Comparison of ENCODE assay signal across 1 cellular context in the genomic region with DNA sequence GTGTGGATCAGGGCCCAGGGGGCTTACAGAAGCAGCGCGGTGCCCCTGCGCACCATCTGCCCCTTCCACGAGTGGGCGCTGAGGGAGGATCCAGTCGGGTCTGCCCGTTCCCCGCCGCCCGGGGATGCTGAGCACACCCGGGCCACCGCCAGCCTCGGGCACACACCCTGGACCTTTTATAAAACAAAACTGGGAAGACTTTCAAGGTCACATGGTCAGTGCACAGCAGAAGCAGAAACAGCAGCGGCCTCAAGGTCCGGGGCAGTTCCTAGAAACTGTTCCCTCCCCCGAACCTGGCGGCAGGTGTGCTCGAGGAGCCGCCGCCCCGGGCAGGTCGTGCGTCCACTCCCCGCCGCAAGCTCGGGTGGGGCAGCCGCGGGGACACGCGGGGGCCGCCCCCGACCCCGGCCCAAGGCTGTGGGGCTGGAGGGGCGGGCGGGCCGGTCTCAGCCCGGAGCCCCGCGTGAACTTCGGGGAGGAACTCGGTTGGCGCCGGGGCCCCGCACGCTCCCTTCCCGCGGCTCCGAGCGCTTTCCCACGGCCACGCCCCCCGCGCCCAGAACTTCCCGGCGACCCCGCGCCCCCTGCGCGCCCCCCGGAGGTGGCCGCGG.
A peak's percentile ranks its signal among the peaks of the same experiment; 100 is the strongest.
TF ChIP-seq lines count a peak whose summit lies in the region.

No MANE protein-coding gene starts in this region.

TF ChIP-seq in K562, 482 proteins besides CTCF, POLR2A, EP300 and RAD21 (continued from another document and continues in another):
- TF ChIP-seq, protein P1, sequence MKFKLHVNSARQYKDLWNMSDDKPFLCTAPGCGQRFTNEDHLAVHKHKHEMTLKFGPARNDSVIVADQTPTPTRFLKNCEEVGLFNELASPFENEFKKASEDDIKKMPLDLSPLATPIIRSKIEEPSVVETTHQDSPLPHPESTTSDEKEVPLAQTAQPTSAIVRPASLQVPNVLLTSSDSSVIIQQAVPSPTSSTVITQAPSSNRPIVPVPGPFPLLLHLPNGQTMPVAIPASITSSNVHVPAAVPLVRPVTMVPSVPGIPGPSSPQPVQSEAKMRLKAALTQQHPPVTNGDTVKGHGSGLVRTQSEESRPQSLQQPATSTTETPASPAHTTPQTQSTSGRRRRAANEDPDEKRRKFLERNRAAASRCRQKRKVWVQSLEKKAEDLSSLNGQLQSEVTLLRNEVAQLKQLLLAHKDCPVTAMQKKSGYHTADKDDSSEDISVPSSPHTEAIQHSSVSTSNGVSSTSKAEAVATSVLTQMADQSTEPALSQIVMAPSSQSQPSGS (CRISPR knock-in tag; IDR thresholded peaks at IDR 0.05) = no peak
- TF ChIP-seq RBM15 (IDR thresholded peaks at IDR 0.05; ENCODE audit: insufficient read depth, low read length) (no peak), RUNX1 (IDR thresholded peaks at IDR 0.05; ENCODE audit: low read depth) (no peak), NELFE (IDR thresholded peaks at IDR 0.05; ENCODE audit: insufficient read depth, insufficient read length) (no peak), RCOR1 (IDR thresholded peaks at IDR 0.05; ENCODE audit: borderline replicate concordance in 1 of 2, low read depth in 2 of 2, low read length in 2 of 2) (0 out of 4 replicates have a peak, but pooled peaks of 1 of the 2 experiments have one; percentile 7), MEF2A (IDR thresholded peaks at IDR 0.05; ENCODE audit: control insufficient read depth, low read depth, low read length) (no peak), RBM17 (IDR thresholded peaks at IDR 0.05; ENCODE audit: borderline replicate concordance, low read depth, low read length) (no peak), ZNF408 (CRISPR knock-in tag; IDR thresholded peaks at IDR 0.05; ENCODE audit: low read depth) (no peak), ZNF282 (CRISPR knock-in tag; IDR thresholded peaks at IDR 0.05) (no peak), ZNF239 (CRISPR knock-in tag; IDR thresholded peaks at IDR 0.05) (no peak)
- TF ChIP-seq, protein P2, sequence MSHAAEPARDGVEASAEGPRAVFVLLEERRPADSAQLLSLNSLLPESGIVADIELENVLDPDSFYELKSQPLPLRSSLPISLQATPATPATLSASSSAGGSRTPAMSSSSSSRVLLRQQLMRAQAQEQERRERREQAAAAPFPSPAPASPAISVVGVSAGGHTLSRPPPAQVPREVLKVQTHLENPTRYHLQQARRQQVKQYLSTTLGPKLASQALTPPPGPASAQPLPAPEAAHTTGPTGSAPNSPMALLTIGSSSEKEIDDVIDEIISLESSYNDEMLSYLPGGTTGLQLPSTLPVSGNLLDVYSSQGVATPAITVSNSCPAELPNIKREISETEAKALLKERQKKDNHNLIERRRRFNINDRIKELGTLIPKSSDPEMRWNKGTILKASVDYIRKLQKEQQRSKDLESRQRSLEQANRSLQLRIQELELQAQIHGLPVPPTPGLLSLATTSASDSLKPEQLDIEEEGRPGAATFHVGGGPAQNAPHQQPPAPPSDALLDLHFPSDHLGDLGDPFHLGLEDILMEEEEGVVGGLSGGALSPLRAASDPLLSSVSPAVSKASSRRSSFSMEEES (CRISPR knock-in tag; IDR thresholded peaks at IDR 0.05) = peak; percentile 46
- TF ChIP-seq, protein P3, sequence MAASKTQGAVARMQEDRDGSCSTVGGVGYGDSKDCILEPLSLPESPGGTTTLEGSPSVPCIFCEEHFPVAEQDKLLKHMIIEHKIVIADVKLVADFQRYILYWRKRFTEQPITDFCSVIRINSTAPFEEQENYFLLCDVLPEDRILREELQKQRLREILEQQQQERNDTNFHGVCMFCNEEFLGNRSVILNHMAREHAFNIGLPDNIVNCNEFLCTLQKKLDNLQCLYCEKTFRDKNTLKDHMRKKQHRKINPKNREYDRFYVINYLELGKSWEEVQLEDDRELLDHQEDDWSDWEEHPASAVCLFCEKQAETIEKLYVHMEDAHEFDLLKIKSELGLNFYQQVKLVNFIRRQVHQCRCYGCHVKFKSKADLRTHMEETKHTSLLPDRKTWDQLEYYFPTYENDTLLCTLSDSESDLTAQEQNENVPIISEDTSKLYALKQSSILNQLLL (CRISPR knock-in tag; IDR thresholded peaks at IDR 0.05; ENCODE audit: borderline replicate concordance) = no peak
- TF ChIP-seq, protein P4, sequence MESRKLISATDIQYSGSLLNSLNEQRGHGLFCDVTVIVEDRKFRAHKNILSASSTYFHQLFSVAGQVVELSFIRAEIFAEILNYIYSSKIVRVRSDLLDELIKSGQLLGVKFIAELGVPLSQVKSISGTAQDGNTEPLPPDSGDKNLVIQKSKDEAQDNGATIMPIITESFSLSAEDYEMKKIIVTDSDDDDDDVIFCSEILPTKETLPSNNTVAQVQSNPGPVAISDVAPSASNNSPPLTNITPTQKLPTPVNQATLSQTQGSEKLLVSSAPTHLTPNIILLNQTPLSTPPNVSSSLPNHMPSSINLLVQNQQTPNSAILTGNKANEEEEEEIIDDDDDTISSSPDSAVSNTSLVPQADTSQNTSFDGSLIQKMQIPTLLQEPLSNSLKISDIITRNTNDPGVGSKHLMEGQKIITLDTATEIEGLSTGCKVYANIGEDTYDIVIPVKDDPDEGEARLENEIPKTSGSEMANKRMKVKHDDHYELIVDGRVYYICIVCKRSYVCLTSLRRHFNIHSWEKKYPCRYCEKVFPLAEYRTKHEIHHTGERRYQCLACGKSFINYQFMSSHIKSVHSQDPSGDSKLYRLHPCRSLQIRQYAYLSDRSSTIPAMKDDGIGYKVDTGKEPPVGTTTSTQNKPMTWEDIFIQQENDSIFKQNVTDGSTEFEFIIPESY (CRISPR knock-in tag; IDR thresholded peaks at IDR 0.05) = no peak
- TF ChIP-seq, protein P5, sequence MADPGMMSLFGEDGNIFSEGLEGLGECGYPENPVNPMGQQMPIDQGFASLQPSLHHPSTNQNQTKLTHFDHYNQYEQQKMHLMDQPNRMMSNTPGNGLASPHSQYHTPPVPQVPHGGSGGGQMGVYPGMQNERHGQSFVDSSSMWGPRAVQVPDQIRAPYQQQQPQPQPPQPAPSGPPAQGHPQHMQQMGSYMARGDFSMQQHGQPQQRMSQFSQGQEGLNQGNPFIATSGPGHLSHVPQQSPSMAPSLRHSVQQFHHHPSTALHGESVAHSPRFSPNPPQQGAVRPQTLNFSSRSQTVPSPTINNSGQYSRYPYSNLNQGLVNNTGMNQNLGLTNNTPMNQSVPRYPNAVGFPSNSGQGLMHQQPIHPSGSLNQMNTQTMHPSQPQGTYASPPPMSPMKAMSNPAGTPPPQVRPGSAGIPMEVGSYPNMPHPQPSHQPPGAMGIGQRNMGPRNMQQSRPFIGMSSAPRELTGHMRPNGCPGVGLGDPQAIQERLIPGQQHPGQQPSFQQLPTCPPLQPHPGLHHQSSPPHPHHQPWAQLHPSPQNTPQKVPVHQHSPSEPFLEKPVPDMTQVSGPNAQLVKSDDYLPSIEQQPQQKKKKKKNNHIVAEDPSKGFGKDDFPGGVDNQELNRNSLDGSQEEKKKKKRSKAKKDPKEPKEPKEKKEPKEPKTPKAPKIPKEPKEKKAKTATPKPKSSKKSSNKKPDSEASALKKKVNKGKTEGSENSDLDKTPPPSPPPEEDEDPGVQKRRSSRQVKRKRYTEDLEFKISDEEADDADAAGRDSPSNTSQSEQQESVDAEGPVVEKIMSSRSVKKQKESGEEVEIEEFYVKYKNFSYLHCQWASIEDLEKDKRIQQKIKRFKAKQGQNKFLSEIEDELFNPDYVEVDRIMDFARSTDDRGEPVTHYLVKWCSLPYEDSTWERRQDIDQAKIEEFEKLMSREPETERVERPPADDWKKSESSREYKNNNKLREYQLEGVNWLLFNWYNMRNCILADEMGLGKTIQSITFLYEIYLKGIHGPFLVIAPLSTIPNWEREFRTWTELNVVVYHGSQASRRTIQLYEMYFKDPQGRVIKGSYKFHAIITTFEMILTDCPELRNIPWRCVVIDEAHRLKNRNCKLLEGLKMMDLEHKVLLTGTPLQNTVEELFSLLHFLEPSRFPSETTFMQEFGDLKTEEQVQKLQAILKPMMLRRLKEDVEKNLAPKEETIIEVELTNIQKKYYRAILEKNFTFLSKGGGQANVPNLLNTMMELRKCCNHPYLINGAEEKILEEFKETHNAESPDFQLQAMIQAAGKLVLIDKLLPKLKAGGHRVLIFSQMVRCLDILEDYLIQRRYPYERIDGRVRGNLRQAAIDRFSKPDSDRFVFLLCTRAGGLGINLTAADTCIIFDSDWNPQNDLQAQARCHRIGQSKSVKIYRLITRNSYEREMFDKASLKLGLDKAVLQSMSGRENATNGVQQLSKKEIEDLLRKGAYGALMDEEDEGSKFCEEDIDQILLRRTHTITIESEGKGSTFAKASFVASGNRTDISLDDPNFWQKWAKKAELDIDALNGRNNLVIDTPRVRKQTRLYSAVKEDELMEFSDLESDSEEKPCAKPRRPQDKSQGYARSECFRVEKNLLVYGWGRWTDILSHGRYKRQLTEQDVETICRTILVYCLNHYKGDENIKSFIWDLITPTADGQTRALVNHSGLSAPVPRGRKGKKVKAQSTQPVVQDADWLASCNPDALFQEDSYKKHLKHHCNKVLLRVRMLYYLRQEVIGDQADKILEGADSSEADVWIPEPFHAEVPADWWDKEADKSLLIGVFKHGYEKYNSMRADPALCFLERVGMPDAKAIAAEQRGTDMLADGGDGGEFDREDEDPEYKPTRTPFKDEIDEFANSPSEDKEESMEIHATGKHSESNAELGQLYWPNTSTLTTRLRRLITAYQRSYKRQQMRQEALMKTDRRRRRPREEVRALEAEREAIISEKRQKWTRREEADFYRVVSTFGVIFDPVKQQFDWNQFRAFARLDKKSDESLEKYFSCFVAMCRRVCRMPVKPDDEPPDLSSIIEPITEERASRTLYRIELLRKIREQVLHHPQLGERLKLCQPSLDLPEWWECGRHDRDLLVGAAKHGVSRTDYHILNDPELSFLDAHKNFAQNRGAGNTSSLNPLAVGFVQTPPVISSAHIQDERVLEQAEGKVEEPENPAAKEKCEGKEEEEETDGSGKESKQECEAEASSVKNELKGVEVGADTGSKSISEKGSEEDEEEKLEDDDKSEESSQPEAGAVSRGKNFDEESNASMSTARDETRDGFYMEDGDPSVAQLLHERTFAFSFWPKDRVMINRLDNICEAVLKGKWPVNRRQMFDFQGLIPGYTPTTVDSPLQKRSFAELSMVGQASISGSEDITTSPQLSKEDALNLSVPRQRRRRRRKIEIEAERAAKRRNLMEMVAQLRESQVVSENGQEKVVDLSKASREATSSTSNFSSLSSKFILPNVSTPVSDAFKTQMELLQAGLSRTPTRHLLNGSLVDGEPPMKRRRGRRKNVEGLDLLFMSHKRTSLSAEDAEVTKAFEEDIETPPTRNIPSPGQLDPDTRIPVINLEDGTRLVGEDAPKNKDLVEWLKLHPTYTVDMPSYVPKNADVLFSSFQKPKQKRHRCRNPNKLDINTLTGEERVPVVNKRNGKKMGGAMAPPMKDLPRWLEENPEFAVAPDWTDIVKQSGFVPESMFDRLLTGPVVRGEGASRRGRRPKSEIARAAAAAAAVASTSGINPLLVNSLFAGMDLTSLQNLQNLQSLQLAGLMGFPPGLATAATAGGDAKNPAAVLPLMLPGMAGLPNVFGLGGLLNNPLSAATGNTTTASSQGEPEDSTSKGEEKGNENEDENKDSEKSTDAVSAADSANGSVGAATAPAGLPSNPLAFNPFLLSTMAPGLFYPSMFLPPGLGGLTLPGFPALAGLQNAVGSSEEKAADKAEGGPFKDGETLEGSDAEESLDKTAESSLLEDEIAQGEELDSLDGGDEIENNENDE (IDR thresholded peaks at IDR 0.05; ENCODE audit: low read depth, low read length) = no peak
- TF ChIP-seq, protein P6, sequence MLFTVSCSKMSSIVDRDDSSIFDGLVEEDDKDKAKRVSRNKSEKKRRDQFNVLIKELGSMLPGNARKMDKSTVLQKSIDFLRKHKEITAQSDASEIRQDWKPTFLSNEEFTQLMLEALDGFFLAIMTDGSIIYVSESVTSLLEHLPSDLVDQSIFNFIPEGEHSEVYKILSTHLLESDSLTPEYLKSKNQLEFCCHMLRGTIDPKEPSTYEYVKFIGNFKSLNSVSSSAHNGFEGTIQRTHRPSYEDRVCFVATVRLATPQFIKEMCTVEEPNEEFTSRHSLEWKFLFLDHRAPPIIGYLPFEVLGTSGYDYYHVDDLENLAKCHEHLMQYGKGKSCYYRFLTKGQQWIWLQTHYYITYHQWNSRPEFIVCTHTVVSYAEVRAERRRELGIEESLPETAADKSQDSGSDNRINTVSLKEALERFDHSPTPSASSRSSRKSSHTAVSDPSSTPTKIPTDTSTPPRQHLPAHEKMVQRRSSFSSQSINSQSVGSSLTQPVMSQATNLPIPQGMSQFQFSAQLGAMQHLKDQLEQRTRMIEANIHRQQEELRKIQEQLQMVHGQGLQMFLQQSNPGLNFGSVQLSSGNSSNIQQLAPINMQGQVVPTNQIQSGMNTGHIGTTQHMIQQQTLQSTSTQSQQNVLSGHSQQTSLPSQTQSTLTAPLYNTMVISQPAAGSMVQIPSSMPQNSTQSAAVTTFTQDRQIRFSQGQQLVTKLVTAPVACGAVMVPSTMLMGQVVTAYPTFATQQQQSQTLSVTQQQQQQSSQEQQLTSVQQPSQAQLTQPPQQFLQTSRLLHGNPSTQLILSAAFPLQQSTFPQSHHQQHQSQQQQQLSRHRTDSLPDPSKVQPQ (CRISPR knock-in tag; IDR thresholded peaks at IDR 0.05; ENCODE audit: borderline replicate concordance) = no peak
- TF ChIP-seq, protein P7, sequence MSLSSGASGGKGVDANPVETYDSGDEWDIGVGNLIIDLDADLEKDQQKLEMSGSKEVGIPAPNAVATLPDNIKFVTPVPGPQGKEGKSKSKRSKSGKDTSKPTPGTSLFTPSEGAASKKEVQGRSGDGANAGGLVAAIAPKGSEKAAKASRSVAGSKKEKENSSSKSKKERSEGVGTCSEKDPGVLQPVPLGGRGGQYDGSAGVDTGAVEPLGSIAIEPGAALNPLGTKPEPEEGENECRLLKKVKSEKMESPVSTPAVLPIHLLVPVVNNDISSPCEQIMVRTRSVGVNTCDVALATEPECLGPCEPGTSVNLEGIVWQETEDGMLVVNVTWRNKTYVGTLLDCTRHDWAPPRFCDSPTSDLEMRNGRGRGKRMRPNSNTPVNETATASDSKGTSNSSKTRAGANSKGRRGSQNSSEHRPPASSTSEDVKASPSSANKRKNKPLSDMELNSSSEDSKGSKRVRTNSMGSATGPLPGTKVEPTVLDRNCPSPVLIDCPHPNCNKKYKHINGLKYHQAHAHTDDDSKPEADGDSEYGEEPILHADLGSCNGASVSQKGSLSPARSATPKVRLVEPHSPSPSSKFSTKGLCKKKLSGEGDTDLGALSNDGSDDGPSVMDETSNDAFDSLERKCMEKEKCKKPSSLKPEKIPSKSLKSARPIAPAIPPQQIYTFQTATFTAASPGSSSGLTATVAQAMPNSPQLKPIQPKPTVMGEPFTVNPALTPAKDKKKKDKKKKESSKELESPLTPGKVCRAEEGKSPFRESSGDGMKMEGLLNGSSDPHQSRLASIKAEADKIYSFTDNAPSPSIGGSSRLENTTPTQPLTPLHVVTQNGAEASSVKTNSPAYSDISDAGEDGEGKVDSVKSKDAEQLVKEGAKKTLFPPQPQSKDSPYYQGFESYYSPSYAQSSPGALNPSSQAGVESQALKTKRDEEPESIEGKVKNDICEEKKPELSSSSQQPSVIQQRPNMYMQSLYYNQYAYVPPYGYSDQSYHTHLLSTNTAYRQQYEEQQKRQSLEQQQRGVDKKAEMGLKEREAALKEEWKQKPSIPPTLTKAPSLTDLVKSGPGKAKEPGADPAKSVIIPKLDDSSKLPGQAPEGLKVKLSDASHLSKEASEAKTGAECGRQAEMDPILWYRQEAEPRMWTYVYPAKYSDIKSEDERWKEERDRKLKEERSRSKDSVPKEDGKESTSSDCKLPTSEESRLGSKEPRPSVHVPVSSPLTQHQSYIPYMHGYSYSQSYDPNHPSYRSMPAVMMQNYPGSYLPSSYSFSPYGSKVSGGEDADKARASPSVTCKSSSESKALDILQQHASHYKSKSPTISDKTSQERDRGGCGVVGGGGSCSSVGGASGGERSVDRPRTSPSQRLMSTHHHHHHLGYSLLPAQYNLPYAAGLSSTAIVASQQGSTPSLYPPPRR (CRISPR knock-in tag; IDR thresholded peaks at IDR 0.05; ENCODE audit: borderline replicate concordance) = no peak
- TF ChIP-seq, protein P8, sequence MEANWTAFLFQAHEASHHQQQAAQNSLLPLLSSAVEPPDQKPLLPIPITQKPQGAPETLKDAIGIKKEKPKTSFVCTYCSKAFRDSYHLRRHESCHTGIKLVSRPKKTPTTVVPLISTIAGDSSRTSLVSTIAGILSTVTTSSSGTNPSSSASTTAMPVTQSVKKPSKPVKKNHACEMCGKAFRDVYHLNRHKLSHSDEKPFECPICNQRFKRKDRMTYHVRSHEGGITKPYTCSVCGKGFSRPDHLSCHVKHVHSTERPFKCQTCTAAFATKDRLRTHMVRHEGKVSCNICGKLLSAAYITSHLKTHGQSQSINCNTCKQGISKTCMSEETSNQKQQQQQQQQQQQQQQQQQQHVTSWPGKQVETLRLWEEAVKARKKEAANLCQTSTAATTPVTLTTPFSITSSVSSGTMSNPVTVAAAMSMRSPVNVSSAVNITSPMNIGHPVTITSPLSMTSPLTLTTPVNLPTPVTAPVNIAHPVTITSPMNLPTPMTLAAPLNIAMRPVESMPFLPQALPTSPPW (CRISPR knock-in tag; IDR thresholded peaks at IDR 0.05) = no peak
